ENCODE assay signal across 1 cellular context in the genomic region with DNA sequence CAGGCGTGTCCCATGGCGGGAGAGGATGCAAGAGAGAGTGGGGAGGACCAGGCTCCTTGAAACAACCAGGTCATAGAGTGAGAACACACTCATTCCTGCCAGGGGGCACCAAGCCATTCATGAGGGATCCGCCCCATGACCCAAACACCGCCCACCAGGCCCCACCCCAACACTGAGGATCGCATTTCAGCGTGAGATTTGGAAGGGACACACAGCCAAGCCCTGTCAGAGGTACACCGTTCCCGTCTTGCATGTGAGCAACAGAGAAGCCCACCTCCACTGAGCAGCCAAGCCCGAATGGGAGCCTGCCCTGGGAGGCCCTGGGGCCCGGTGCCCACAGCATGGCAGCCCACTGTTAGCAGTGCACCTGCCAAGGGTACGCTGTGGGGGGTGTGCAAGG.
TF ChIP-seq lines count a peak whose summit lies in the region.

No MANE protein-coding gene starts in this region.

TF ChIP-seq in HEK293, 187 proteins besides CTCF, POLR2A, EP300 and RAD21:
- peak; percentile 98 for TF ChIP-seq KLF1 (tag by site-specific recombination; IDR thresholded peaks at IDR 0.05)
- peak; percentile 55; the same call in 1 of the 2 replicates for TF ChIP-seq ZFHX2 (tag by site-specific recombination; conservative IDR thresholded peaks at IDR 0.05)
- no peak for TF ChIP-seq OSR2 (tag by site-specific recombination; IDR thresholded peaks at IDR 0.05)
- TF ChIP-seq SP7 (tag by site-specific recombination; IDR thresholded peaks at IDR 0.05): peak; percentile 77
- TF ChIP-seq, protein P1, sequence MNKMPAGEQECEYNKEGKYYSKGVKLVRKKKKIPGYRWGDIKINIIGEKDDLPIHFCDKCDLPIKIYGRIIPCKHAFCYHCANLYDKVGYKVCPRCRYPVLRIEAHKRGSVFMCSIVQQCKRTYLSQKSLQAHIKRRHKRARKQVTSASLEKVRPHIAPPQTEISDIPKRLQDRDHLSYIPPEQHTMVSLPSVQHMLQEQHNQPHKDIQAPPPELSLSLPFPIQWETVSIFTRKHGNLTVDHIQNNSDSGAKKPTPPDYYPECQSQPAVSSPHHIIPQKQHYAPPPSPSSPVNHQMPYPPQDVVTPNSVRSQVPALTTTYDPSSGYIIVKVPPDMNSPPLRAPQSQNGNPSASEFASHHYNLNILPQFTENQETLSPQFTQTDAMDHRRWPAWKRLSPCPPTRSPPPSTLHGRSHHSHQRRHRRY (tag by site-specific recombination; IDR thresholded peaks at IDR 0.05): no peak
- TF ChIP-seq, protein P2, sequence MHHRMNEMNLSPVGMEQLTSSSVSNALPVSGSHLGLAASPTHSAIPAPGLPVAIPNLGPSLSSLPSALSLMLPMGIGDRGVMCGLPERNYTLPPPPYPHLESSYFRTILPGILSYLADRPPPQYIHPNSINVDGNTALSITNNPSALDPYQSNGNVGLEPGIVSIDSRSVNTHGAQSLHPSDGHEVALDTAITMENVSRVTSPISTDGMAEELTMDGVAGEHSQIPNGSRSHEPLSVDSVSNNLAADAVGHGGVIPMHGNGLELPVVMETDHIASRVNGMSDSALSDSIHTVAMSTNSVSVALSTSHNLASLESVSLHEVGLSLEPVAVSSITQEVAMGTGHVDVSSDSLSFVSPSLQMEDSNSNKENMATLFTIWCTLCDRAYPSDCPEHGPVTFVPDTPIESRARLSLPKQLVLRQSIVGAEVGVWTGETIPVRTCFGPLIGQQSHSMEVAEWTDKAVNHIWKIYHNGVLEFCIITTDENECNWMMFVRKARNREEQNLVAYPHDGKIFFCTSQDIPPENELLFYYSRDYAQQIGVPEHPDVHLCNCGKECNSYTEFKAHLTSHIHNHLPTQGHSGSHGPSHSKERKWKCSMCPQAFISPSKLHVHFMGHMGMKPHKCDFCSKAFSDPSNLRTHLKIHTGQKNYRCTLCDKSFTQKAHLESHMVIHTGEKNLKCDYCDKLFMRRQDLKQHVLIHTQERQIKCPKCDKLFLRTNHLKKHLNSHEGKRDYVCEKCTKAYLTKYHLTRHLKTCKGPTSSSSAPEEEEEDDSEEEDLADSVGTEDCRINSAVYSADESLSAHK (tag by site-specific recombination; IDR thresholded peaks at IDR 0.05): peak; percentile 33; the same call in 1 of the 2 replicates
- 0 out of 2 replicates have a peak, but pooled peaks have one; percentile 12 for TF ChIP-seq GLIS2 (tag by site-specific recombination; IDR thresholded peaks at IDR 0.05)
- TF ChIP-seq EGR2 (tag by site-specific recombination; IDR thresholded peaks at IDR 0.05; ENCODE audit: low read depth): peak; percentile 26; the same call in 1 of the 2 replicates
- TF ChIP-seq, protein P3, sequence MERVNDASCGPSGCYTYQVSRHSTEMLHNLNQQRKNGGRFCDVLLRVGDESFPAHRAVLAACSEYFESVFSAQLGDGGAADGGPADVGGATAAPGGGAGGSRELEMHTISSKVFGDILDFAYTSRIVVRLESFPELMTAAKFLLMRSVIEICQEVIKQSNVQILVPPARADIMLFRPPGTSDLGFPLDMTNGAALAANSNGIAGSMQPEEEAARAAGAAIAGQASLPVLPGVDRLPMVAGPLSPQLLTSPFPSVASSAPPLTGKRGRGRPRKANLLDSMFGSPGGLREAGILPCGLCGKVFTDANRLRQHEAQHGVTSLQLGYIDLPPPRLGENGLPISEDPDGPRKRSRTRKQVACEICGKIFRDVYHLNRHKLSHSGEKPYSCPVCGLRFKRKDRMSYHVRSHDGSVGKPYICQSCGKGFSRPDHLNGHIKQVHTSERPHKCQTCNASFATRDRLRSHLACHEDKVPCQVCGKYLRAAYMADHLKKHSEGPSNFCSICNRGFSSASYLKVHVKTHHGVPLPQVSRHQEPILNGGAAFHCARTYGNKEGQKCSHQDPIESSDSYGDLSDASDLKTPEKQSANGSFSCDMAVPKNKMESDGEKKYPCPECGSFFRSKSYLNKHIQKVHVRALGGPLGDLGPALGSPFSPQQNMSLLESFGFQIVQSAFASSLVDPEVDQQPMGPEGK (tag by site-specific recombination; IDR thresholded peaks at IDR 0.05): peak; percentile 50
